ENCODE assay signal across 17 cellular contexts in the genomic region with DNA sequence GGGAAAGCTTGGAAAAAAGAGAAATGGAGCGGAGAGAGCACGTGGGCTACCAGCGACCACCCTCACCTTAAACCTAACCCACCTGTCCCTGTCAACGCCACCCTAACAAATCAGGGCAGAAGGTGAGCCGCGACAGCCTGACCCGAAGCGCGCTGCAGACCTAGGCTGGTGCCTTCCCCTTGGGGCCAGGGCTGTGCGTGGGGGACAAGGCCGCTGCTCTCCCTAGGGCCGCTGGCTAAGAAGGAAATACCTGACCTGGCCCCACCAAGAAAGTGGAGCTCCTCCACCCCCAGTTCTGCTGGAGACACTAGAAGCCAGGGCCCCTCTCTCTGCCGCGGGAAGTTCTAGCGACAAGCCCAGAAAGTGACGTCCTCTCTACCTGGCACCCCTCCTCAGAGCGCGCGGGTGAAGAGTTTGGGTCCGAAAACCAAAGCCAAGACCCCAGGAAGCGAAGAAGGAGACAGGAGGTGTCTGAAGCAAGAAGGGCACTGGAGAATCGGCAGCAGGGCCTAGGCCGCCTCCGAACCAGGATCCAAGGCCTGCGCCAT. TPM values are rescaled to one million over a fixed set of nuclear protein-coding genes. Genes with fewer than 3 reads are reported as not detected.
DNase-seq lines count a peak whose midpoint lies in the region; ATAC-seq and TF ChIP-seq lines count a peak whose summit lies in the region.
"Had no signal": no experiment of that assay in that cellular context is flagged by ENCODE, and none has a peak within 500 bp of the region (broad histone marks: within the 10 kb centered on the region; RNA-seq: fewer than 3 reads in every experiment).

No MANE protein-coding gene starts in this region.

- peaks cover 21% of the 10 kb centered on the region for H3K4me1 ChIP-seq in IMR-90 (ENCODE audit: control insufficient read depth, insufficient read depth, low read length)
- H3K4me1 ChIP-seq in trophoblast cell (ENCODE audit: control insufficient read depth in 1 of 2, insufficient read depth in 2 of 2, low read length in 2 of 2): peaks cover 2 to 8% of the 10 kb centered on the region in 2 experiments
- H3K4me1 ChIP-seq in A673 (ENCODE audit: insufficient read depth, low read length, poor library complexity, severe bottlenecking): peaks cover 61% of the 10 kb centered on the region
- no peaks in the 10 kb centered on the region for H3K4me1 ChIP-seq in foreskin keratinocyte
- H3K4me1 ChIP-seq: BE2C had no signal

- TF ChIP-seq POLR2A in IMR-90 (IDR thresholded peaks at IDR 0.05; ENCODE audit: low read depth, low read length): no peak

- H3K14ac ChIP-seq in IMR-90 (replicated peaks; ENCODE audit: low read depth, low read length) (no peak overlapping the region), trophoblast cell (ENCODE audit: low read length) (no peak overlapping the region)

- no peak overlapping the region; the same call in 1 of the 2 replicates for H2BK20ac ChIP-seq in IMR-90 (ENCODE audit: low read depth, low read length)

- H3K4ac ChIP-seq in IMR-90 (ENCODE audit: low read depth, low read length) (no peak overlapping the region), trophoblast cell (ENCODE audit: low read depth, low read length) (no peak overlapping the region)

- H3K36me3 Mint-ChIP-seq in glutamatergic neuron (ENCODE audit: unreplicated experiment): peaks cover 23% of the 10 kb centered on the region
- H3K36me3 Mint-ChIP-seq: activated CD4-positive, alpha-beta memory T cell treated with anti-CD3 and anti-CD28 coated beads for 36 hours; immature natural killer cell; memory B cell; natural killer cell treated with Interleukin-12 subunit alpha and Interleukin-12 subunit beta and Interleukin-15 and Interleukin-18, amount 100 ng/mL, for 72 hours had no signal

- CTCF ChIA-PET in IMR-90 (lab: Yijun Ruan, JAX) (no interaction called here), A673 (lab: Charles Lee) (no interaction called here)

- dilution Hi-C loops in IMR-90 (cut with HindIII; ENCODE audit: low sequenced_read_pairs, unreplicated experiment): loop anchor here (25.0 kb wide), 1 partner anchor 396 kb away; no protein-coding TSS in a partner anchor

- H4K91ac ChIP-seq in IMR-90 (ENCODE audit: insufficient read depth, low read depth, low read length) (peak overlapping the region; percentile 23; the same call in 1 of the 2 replicates), trophoblast cell (ENCODE audit: low read depth, low read length) (no peak overlapping the region)

- no peak overlapping the region for H2BK120ac ChIP-seq in IMR-90 (ENCODE audit: low read depth, low read length)
- no peak overlapping the region for H2BK120ac ChIP-seq in trophoblast cell (ENCODE audit: insufficient read depth, low read length, poor library complexity)

- peak overlapping the region; percentile 82 for H3K4me3 Mint-ChIP-seq in glutamatergic neuron (ENCODE audit: unreplicated experiment)
- H3K4me3 Mint-ChIP-seq: activated CD4-positive, alpha-beta memory T cell treated with anti-CD3 and anti-CD28 coated beads for 36 hours; activated T-helper 1 cell treated with anti-CD3 and anti-CD28 coated beads, Interleukin-12 subunit alpha, Interleukin-12 subunit beta, Interleukin-2, Interleukin-4 antibody, amounts not matched to agents 30 ng/mL and 10 ng/mL and 1 ng/mL, durations not matched to agents 14 hours and 24 hours and 36 hours; immature natural killer cell; memory B cell; natural killer cell treated with Interleukin-12 subunit alpha and Interleukin-12 subunit beta and Interleukin-15 and Interleukin-18, amount 100 ng/mL, for 72 hours had no signal

- H3K4me3 ChIP-seq in IMR-90 (ENCODE audit: insufficient read depth, low read depth, low read length): no peak overlapping the region
- H3K4me3 ChIP-seq in trophoblast cell (ENCODE audit: low read depth, low read length): no peak overlapping the region
- H3K4me3 ChIP-seq in A673 (ENCODE audit: low read depth, low read length, poor library complexity, severe bottlenecking): no peak overlapping the region
- H3K4me3 ChIP-seq: right atrium auricular region had no signal

- no peak for TF ChIP-seq RAD21 in IMR-90 (IDR thresholded peaks at IDR 0.05; ENCODE audit: low read length)

- H3K56ac ChIP-seq in IMR-90 (ENCODE audit: extremely low read depth, insufficient read depth, low read length): no peak overlapping the region

- POLR2A ChIA-PET in IMR-90 (lab: Charles Lee; ENCODE audit: unreplicated experiment) (no interaction called here), A673 (lab: Charles Lee; ENCODE audit: low non-redundant PET) (no interaction called here)

- H4K5ac ChIP-seq in IMR-90 (ENCODE audit: low read depth, low read length): no peak overlapping the region; the same call in 1 of the 2 replicates

- ATAC-seq in IMR-90 (ENCODE audit: low read depth) (no peak), GM18498 (IDR thresholded peaks at IDR 0.05; ENCODE audit: unreplicated experiment) (no peak), GM21786 (IDR thresholded peaks at IDR 0.05; ENCODE audit: unreplicated experiment) (no peak), foreskin keratinocyte (no peak)

- H2AK9ac ChIP-seq in IMR-90 (replicated peaks; ENCODE audit: low read depth, low read length, poor library complexity): peak overlapping the region; percentile 8

- peak overlapping the region in 1 of 2 experiments; percentile 20; a peak in 2 of 4 replicates for H4K8ac ChIP-seq in IMR-90 (ENCODE audit: low read depth in 2 of 2, low read length in 2 of 2)
- H4K8ac ChIP-seq in trophoblast cell (ENCODE audit: low read depth, low read length): no peak overlapping the region

- no peak for TF ChIP-seq CTCF in GM20000 (IDR thresholded peaks at IDR 0.05; ENCODE audit: extremely low read depth, missing control alignments)
- TF ChIP-seq CTCF in IMR-90 (conservative IDR thresholded peaks at IDR 0.05; ENCODE audit: low read depth, low read length): no peak
- TF ChIP-seq CTCF in glutamatergic neuron (IDR thresholded peaks at IDR 0.05; ENCODE audit: partially characterized antibody, unreplicated experiment): no peak
- no peak for TF ChIP-seq CTCF in A673 (conservative IDR thresholded peaks at IDR 0.05; ENCODE audit: low read depth, low read length)
- no peak for TF ChIP-seq CTCF in foreskin keratinocyte (conservative IDR thresholded peaks at IDR 0.05)

- peaks cover 7% of the 10 kb centered on the region; the same call in 1 of the 2 replicates for H3K9me1 ChIP-seq in IMR-90 (ENCODE audit: insufficient read depth, low read length)

- no peak overlapping the region for H3K18ac ChIP-seq in IMR-90 (ENCODE audit: low read depth, low read length)
- H3K18ac ChIP-seq in trophoblast cell (ENCODE audit: low read length): no peak overlapping the region

- H2BK12ac ChIP-seq in trophoblast cell (ENCODE audit: low read length): no peak overlapping the region

- no peak overlapping the region for H2AFZ ChIP-seq in IMR-90 (replicated peaks; ENCODE audit: low read length, poor library complexity)
- H2AFZ ChIP-seq in trophoblast cell (ENCODE audit: insufficient read depth, low read length, poor library complexity): no peak overlapping the region

- H3K27me3 ChIP-seq in IMR-90 (ENCODE audit: control insufficient read depth, insufficient read depth, low read length) (no peaks in the 10 kb centered on the region), trophoblast cell (ENCODE audit: insufficient read depth, low read length) (peaks cover 65% of the 10 kb centered on the region), A673 (replicated peaks; ENCODE audit: insufficient read depth, low read depth, low read length, poor library complexity) (no peaks in the 10 kb centered on the region), foreskin keratinocyte (peaks cover 100% of the 10 kb centered on the region)

- H3K23ac ChIP-seq in IMR-90 (ENCODE audit: low read depth, low read length) (no peak overlapping the region), trophoblast cell (ENCODE audit: low read length) (no peak overlapping the region)

- no peak overlapping the region for H3K4me2 ChIP-seq in IMR-90 (ENCODE audit: low read depth, low read length)
- H3K4me2 ChIP-seq in trophoblast cell (ENCODE audit: low read length): peak overlapping the region; percentile 31

- H2BK15ac ChIP-seq in IMR-90 (ENCODE audit: low read depth, low read length): no peak overlapping the region

- H3K27ac Mint-ChIP-seq in glutamatergic neuron (ENCODE audit: unreplicated experiment): peak overlapping the region; percentile 33
- H3K27ac Mint-ChIP-seq: activated CD4-positive, alpha-beta memory T cell treated with anti-CD3 and anti-CD28 coated beads for 36 hours; activated T-helper 1 cell treated with anti-CD3 and anti-CD28 coated beads, Interleukin-12 subunit alpha, Interleukin-12 subunit beta, Interleukin-2, Interleukin-4 antibody, amounts not matched to agents 30 ng/mL and 10 ng/mL and 1 ng/mL, durations not matched to agents 14 hours and 24 hours and 36 hours; immature natural killer cell; memory B cell; natural killer cell treated with Interleukin-12 subunit alpha and Interleukin-12 subunit beta and Interleukin-15 and Interleukin-18, amount 100 ng/mL, for 72 hours had no signal

- H3K79me1 ChIP-seq in IMR-90 (ENCODE audit: low read depth in 1 of 2, low read length in 2 of 2) (peaks cover 24 to 70% of the 10 kb centered on the region in 2 experiments), trophoblast cell (ENCODE audit: low read length) (no peaks in the 10 kb centered on the region)

- H3K27me3 Mint-ChIP-seq in glutamatergic neuron (ENCODE audit: unreplicated experiment): peaks cover 43% of the 10 kb centered on the region

- H4K12ac ChIP-seq in trophoblast cell (ENCODE audit: low read depth, low read length): no peak overlapping the region

- H3K27ac ChIP-seq in IMR-90 (ENCODE audit: insufficient read depth, low read length) (no peak overlapping the region), trophoblast cell (ENCODE audit: low read depth, low read length) (no peak overlapping the region), A673 (ENCODE audit: low read depth, low read length, poor library complexity, severe bottlenecking) (no peak overlapping the region), foreskin keratinocyte (no peak overlapping the region)
- H3K27ac ChIP-seq: right atrium auricular region had no signal

- H2BK5ac ChIP-seq in IMR-90 (ENCODE audit: low read depth, low read length, poor library complexity, severe bottlenecking) (no peak overlapping the region), trophoblast cell (ENCODE audit: low read depth, low read length, poor library complexity) (no peak overlapping the region)

- intact Hi-C loops in IMR-90 (cut with micrococcal nuclease) (no loop called here), A673 (cut with micrococcal nuclease; ENCODE audit: unreplicated experiment) (no loop called here)

- H3K9me3 Mint-ChIP-seq in glutamatergic neuron (ENCODE audit: unreplicated experiment): peaks cover 34% of the 10 kb centered on the region
- H3K9me3 Mint-ChIP-seq: activated CD4-positive, alpha-beta memory T cell treated with anti-CD3 and anti-CD28 coated beads for 36 hours; activated T-helper 1 cell treated with anti-CD3 and anti-CD28 coated beads, Interleukin-12 subunit alpha, Interleukin-12 subunit beta, Interleukin-2, Interleukin-4 antibody, amounts not matched to agents 30 ng/mL and 10 ng/mL and 1 ng/mL, durations not matched to agents 14 hours and 24 hours and 36 hours; memory B cell; natural killer cell treated with Interleukin-12 subunit alpha and Interleukin-12 subunit beta and Interleukin-15 and Interleukin-18, amount 100 ng/mL, for 72 hours had no signal

- BruUV-seq in IMR-90 (replicated peaks; lab: Mats Ljungman, UMichigan): no TSS peak
- no TSS peak for BruUV-seq in A673 (replicated peaks; lab: Mats Ljungman, UMichigan)

- H2AK5ac ChIP-seq in IMR-90 (ENCODE audit: low read depth, low read length) (peak overlapping the region; percentile 73; the same call in 1 of the 2 replicates), trophoblast cell (ENCODE audit: low read length) (no peak overlapping the region)

- peaks cover 48% of the 10 kb centered on the region for H3K4me1 Mint-ChIP-seq in glutamatergic neuron (ENCODE audit: low read depth, unreplicated experiment)
- H3K4me1 Mint-ChIP-seq: memory B cell had no signal

- peak; percentile 16 for DNase-seq in GM20000 (ENCODE audit: low spot score)
- no peak for DNase-seq in IMR-90
- no peak for DNase-seq in glutamatergic neuron
- DNase-seq in trophoblast cell: no peak
- no peak for DNase-seq in A673 (ENCODE audit: low spot score)
- DNase-seq in foreskin keratinocyte: no peak
- DNase-seq: activated CD4-positive, alpha-beta memory T cell treated with anti-CD3 and anti-CD28 coated beads for 36 hours; amygdala; BE2C; immature natural killer cell; NCI-H1092 treated with DMSO at 0.1 percent for 48 hours had no signal

- peaks cover 40% of the 10 kb centered on the region for H3K36me3 ChIP-seq in IMR-90 (ENCODE audit: control insufficient read depth, insufficient read depth, low read length)
- no peaks in the 10 kb centered on the region for H3K36me3 ChIP-seq in trophoblast cell (ENCODE audit: control insufficient read depth in 1 of 2, insufficient read depth in 2 of 2, low read length in 2 of 2)
- peaks cover 25% of the 10 kb centered on the region for H3K36me3 ChIP-seq in A673 (ENCODE audit: insufficient read depth, low read length, poor library complexity, severe bottlenecking)
- H3K36me3 ChIP-seq: BE2C, right atrium auricular region had no signal

- no peaks in the 10 kb centered on the region for H3K9me3 ChIP-seq in IMR-90 (ENCODE audit: control insufficient read depth, insufficient read depth, low read length)
- H3K9me3 ChIP-seq in trophoblast cell (ENCODE audit: insufficient read depth, low read depth, low read length): no peaks in the 10 kb centered on the region
- H3K9me3 ChIP-seq in A673 (ENCODE audit: low read depth, low read length, poor library complexity, severe bottlenecking): no peaks in the 10 kb centered on the region
- H3K9me3 ChIP-seq: BE2C, right atrium auricular region had no signal

- H3K9ac ChIP-seq in IMR-90 (ENCODE audit: low read depth, low read length) (no peak overlapping the region), trophoblast cell (ENCODE audit: low read length) (no peak overlapping the region)

- in situ Hi-C loops in IMR-90 (cut with MboI; ENCODE audit: low sequenced_read_pairs): loop anchor here (25.0 kb wide), 2 partner anchors 346 to 921 kb away; a partner anchor contains a TSS

- 73% methylated on average over 6 of the region's 25 CpGs; no CpG with 5 or more reads in 1 of the 2 experiments for WGBS in IMR-90 (ENCODE audit: extremely low coverage in 2 of 2, insufficient read length in 1 of 2), 2 experiments
- no CpG with 5 or more reads among the region's 25 CpGs for WGBS in trophoblast cell (ENCODE audit: extremely low coverage, insufficient coverage, insufficient read length)

- no peaks in the 10 kb centered on the region for H3K79me2 ChIP-seq in trophoblast cell (ENCODE audit: control insufficient read depth, insufficient read depth, low read length, poor library complexity)

- peaks cover 17% of the 10 kb centered on the region for H4K20me1 ChIP-seq in IMR-90 (ENCODE audit: insufficient read depth, low read length)

RNA-seq across cellular contexts. Expression of a gene that starts 7.5 kb away (rescaled TPM):
- total RNA-seq in IMR-90 (2012; rRNA removed) (7.7 and 8.6 TPM in 2 replicates), glutamatergic neuron (ENCODE audit: unreplicated experiment) (79.6 TPM), A673 (2021) (24.0 and 25.0 TPM in 2 replicates), foreskin keratinocyte (not detected in 2 replicates)
- polyA plus RNA-seq in IMR-90 (2012; rRNA removed) (15.0 and 15.1 TPM in 2 replicates), foreskin keratinocyte (not detected in 2 replicates)
- 12.2 and 21.4 TPM in 2 replicates for polyA plus RNA-seq in IMR-90 (2012; cell fraction: cytosol; rRNA removed)
- polyA plus RNA-seq in IMR-90 (2012; cell fraction: nucleus; rRNA removed; ENCODE audit: low replicate concordance): 8.8 and 12.1 TPM in 2 replicates
- 0.03 and 0.08 TPM in 2 replicates for polyA plus RNA-seq in trophoblast cell (2013)
- total RNA-seq: activated CD4-positive, alpha-beta memory T cell treated with anti-CD3 and anti-CD28 coated beads for 36 hours; natural killer cell treated with Interleukin-12 subunit alpha and Interleukin-12 subunit beta and Interleukin-15 and Interleukin-18, amount 100 ng/mL, for 72 hours; right atrium auricular region had no signal
- polyA plus RNA-seq: immature natural killer cell had no signal
